In the genomic region with DNA sequence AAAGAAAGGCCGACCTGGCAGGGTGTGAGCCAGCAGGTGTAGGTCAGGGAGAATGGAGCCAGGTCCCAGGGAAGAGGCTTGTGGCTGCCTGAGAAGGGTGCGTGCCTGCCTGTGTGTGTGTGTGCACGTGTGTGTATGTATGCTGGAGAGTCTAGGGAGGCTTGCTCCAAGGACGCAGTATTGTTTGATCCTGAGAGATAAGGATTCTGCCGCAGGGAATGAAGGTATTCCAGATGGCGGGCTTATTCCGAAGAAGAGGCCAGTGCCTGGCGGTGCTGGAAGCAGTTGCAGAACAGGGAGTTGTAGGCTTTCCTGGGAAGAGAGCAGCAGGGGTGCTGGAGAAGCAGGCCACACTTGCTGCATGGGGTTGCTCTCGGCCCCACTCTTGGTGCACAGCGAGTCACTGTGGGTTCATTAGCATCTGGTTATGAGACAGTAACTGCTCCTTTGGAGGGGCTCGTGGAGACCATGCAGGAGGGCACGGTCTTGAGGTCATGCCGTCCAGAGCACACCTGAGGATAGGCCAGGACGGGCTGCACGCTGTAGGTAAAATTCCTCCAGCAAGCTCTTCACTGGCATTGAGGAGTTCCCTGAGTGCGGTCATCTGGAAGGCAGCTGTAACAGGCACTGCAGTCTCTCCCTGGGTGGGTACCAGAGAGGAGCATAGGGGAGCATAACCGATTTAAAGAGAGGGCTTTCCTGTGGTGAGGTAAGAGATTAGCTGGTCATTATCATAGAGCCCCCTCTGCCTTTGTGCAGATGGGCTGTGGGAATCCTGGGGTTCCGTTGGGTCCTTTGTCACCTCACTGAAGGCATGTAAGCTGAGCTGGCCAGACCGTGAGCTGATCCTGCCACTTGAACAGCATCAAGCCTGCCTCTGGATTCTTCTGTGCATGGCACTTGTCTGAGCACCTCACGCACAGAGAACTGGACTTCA, we compare ENCODE assay signal across 1 cellular context.
TF ChIP-seq lines count a peak whose summit lies in the region.

No MANE protein-coding gene starts in this region.

TF ChIP-seq in HEK293, 187 proteins besides CTCF, POLR2A, EP300 and RAD21:
- TF ChIP-seq ZIC2 (tag by site-specific recombination; IDR thresholded peaks at IDR 0.05) (peak; percentile 32; the same call in 1 of the 2 replicates), FEZF1 (tag by site-specific recombination; IDR thresholded peaks at IDR 0.05) (no peak)
- TF ChIP-seq, protein P1, sequence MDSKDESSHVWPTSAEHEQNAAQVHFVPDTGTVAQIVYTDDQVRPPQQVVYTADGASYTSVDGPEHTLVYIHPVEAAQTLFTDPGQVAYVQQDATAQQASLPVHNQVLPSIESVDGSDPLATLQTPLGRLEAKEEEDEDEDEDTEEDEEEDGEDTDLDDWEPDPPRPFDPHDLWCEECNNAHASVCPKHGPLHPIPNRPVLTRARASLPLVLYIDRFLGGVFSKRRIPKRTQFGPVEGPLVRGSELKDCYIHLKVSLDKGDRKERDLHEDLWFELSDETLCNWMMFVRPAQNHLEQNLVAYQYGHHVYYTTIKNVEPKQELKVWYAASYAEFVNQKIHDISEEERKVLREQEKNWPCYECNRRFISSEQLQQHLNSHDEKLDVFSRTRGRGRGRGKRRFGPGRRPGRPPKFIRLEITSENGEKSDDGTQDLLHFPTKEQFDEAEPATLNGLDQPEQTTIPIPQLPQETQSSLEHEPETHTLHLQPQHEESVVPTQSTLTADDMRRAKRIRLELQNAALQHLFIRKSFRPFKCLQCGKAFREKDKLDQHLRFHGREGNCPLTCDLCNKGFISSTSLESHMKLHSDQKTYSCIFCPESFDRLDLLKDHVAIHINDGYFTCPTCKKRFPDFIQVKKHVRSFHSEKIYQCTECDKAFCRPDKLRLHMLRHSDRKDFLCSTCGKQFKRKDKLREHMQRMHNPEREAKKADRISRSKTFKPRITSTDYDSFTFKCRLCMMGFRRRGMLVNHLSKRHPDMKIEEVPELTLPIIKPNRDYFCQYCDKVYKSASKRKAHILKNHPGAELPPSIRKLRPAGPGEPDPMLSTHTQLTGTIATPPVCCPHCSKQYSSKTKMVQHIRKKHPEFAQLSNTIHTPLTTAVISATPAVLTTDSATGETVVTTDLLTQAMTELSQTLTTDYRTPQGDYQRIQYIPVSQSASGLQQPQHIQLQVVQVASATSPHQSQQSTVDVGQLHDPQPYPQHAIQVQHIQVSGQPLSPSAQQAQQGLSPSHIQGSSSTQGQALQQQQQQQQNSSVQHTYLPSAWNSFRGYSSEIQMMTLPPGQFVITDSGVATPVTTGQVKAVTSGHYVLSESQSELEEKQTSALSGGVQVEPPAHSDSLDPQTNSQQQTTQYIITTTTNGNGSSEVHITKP (tag by site-specific recombination; IDR thresholded peaks at IDR 0.05), result no peak
- TF ChIP-seq, protein P2, sequence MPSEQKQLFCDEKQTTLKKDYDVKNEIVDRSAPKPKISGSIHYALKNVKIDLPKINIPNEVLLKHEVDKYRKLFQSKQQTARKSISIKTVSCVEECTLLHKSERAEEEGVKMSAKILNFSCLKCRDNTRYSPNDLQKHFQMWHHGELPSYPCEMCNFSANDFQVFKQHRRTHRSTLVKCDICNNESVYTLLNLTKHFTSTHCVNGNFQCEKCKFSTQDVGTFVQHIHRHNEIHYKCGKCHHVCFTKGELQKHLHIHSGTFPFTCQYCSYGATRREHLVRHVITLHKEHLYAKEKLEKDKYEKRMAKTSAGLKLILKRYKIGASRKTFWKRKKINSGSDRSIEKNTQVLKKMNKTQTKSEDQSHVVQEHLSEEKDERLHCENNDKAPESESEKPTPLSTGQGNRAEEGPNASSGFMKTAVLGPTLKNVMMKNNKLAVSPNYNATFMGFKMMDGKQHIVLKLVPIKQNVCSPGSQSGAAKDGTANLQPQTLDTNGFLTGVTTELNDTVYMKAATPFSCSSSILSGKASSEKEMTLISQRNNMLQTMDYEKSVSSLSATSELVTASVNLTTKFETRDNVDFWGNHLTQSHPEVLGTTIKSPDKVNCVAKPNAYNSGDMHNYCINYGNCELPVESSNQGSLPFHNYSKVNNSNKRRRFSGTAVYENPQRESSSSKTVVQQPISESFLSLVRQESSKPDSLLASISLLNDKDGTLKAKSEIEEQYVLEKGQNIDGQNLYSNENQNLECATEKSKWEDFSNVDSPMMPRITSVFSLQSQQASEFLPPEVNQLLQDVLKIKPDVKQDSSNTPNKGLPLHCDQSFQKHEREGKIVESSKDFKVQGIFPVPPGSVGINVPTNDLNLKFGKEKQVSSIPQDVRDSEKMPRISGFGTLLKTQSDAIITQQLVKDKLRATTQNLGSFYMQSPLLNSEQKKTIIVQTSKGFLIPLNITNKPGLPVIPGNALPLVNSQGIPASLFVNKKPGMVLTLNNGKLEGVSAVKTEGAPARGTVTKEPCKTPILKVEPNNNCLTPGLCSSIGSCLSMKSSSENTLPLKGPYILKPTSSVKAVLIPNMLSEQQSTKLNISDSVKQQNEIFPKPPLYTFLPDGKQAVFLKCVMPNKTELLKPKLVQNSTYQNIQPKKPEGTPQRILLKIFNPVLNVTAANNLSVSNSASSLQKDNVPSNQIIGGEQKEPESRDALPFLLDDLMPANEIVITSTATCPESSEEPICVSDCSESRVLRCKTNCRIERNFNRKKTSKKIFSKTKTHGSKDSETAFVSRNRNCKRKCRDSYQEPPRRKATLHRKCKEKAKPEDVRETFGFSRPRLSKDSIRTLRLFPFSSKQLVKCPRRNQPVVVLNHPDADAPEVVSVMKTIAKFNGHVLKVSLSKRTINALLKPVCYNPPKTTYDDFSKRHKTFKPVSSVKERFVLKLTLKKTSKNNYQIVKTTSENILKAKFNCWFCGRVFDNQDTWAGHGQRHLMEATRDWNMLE (tag by site-specific recombination; conservative IDR thresholded peaks at IDR 0.05; ENCODE audit: low read depth), result no peak
TF ChIP-seq in HEK293: peak in this region for 1.
